3 cellular contexts compared by ENCODE assay signal in genomic region chr2:26324479-26324878, GRCh38. TPM values are rescaled to one million over a fixed set of nuclear protein-coding genes. Genes with fewer than 3 reads are reported as not detected.
"Had no signal": no experiment of that assay in that cellular context is flagged by ENCODE, and none has a peak within 500 bp of the region (broad histone marks: within the 10 kb centered on the region; RNA-seq: fewer than 3 reads in every experiment).

No MANE protein-coding gene starts in this region.

RNA-seq across cellular contexts. Expression of gene ADGRF3, which starts 22.1 kb away (rescaled TPM):
- total RNA-seq: GM23248, H4, H7 had no signal
